In the genomic region with DNA sequence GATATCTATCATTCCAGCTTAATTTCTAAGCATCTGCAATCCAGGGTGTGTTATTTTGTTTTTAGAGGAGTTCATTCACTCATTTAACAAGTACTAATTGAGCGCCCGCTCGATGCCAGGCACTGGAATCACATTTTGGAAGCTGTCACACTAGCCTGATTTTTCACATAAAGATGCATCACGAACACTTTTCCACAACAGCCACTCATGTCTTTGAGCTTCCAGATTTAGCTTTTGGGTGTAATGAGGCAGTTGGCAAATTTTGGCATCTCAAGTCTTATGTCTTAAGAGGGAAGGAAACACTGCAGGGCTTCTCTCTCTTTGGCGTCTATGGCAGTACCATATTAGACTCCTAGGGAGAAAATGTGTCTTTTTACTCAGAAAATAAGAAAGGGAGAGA, we compare ENCODE assay signal across 24 cellular contexts. TPM values are rescaled to one million over a fixed set of nuclear protein-coding genes. Genes with fewer than 3 reads are reported as not detected.
"Had no signal": no experiment of that assay in that cellular context is flagged by ENCODE, and none has a peak within 500 bp of the region (broad histone marks: within the 10 kb centered on the region; RNA-seq: fewer than 3 reads in every experiment).

No MANE protein-coding gene starts in this region.

- H3K4me1 ChIP-seq: neural progenitor cell, parathyroid adenoma, psoas muscle, stomach, suprapubic skin, testis, tibial artery, transverse colon, upper lobe of right lung, uterus had no signal

- H3K27ac ChIP-seq: neural progenitor cell, ovary, parathyroid adenoma, psoas muscle, skin epidermis, stomach, suprapubic skin, testis, tibial artery, transverse colon, upper lobe of right lung, uterus had no signal

- H3K27me3 ChIP-seq: neural progenitor cell, ovary, stomach, testis, tibial artery, transverse colon, upper lobe of right lung, uterus had no signal

- H3K36me3 ChIP-seq: neural progenitor cell, ovary, stomach, suprapubic skin, tibial artery, transverse colon, upper lobe of right lung, uterus had no signal

- DNase-seq: naive thymus-derived CD4-positive, alpha-beta T cell; natural killer cell; occipital lobe; ovary; posterior cingulate gyrus; psoas muscle; right cardiac atrium; stimulated activated CD4-positive, alpha-beta T cell treated with anti-CD3 and anti-CD28 coated beads, Interleukin-15, amount 100 ng/mL, for 24 hours; stimulated activated CD4-positive, alpha-beta T cell treated with anti-CD3 and anti-CD28 coated beads, Interleukin-2, amount 100 ng/mL, for 24 hours; stimulated activated CD4-positive, alpha-beta T cell treated with anti-CD3 and anti-CD28 coated beads, Interleukin-2, amount 100 ng/mL, for 48 hours; stimulated activated CD4-positive, alpha-beta T cell treated with anti-CD3 and anti-CD28 coated beads, Interleukin-4, amount 100 ng/mL, for 24 hours; stimulated activated naive B cell treated with anti-CD40 and anti-IgM and Interleukin-4, amounts not matched to agents 10 μg/mL and 1 μg/mL and 100 μg/mL, for 72 hours; stimulated activated naive CD4-positive, alpha-beta T cell treated with Interleukin-2 at 50 U/mL for 16 hours; stomach; testis; tibial artery; transverse colon; upper lobe of right lung; uterus had no signal

- H3K9me3 ChIP-seq: ovary, psoas muscle, stomach, suprapubic skin, testis, tibial artery, transverse colon, upper lobe of right lung, uterus had no signal

- H3K4me3 ChIP-seq: neural progenitor cell, ovary, psoas muscle, skin epidermis, smooth muscle cell, stomach, suprapubic skin, testis, tibial artery, transverse colon, upper lobe of right lung, uterus had no signal

RNA-seq across cellular contexts. Expression of a gene that starts 14.0 kb away (rescaled TPM):
- total RNA-seq: naive thymus-derived CD4-positive, alpha-beta T cell; natural killer cell had no signal
- polyA plus RNA-seq: naive thymus-derived CD4-positive, alpha-beta T cell had no signal
